22 cellular contexts compared by ENCODE assay signal in genomic region chr7:87057210-87057609, GRCh38. TPM values are rescaled to one million over a fixed set of nuclear protein-coding genes. Genes with fewer than 3 reads are reported as not detected.
DNase-seq lines count a peak whose midpoint lies in the region; ATAC-seq, FAIRE-seq and TF ChIP-seq lines count a peak whose summit lies in the region.
"Had no signal": no experiment of that assay in that cellular context is flagged by ENCODE, and none has a peak within 500 bp of the region (broad histone marks: within the 10 kb centered on the region; RNA-seq: fewer than 3 reads in every experiment).

No MANE protein-coding gene starts in this region.

- 71 to 93% methylated on average over 1 to 2 of the region's 2 CpGs for WGBS in mesodermal cell (ENCODE audit: insufficient coverage in 2 of 2), 2 experiments
- 86% methylated on average over 2 of the region's 2 CpGs for WGBS in mammary epithelial cell (ENCODE audit: low coverage, missing lambda C conversion rate)

- H3K79me2 ChIP-seq in endothelial cell of umbilical vein (ENCODE audit: control insufficient read depth, insufficient read depth, low read length) (peaks cover 6% of the 10 kb centered on the region), mammary epithelial cell (ENCODE audit: insufficient read depth, low read length) (no peaks in the 10 kb centered on the region)

- H4K20me1 ChIP-seq in endothelial cell of umbilical vein (replicated peaks; ENCODE audit: control insufficient read depth, extremely low read depth, insufficient read depth, low read length), result no peaks in the 10 kb centered on the region
- H4K20me1 ChIP-seq in mammary epithelial cell (ENCODE audit: insufficient read depth, low read length), result no peaks in the 10 kb centered on the region

- BruUV-seq in endothelial cell of umbilical vein (replicated peaks; lab: Mats Ljungman, UMichigan), result no TSS peak
- no TSS peak for BruUV-seq in mammary epithelial cell (replicated peaks; lab: Mats Ljungman, UMichigan)

- peaks cover 4% of the 10 kb centered on the region for H3K4me1 ChIP-seq in cardiac muscle cell (ENCODE audit: low read depth)
- peaks cover 43% of the 10 kb centered on the region for H3K4me1 ChIP-seq in endothelial cell of umbilical vein (ENCODE audit: control insufficient read depth, extremely low read depth, insufficient read depth, low read length)
- peaks cover 8% of the 10 kb centered on the region for H3K4me1 ChIP-seq in mesodermal cell (ENCODE audit: control insufficient read depth, insufficient read depth, low read length, poor library complexity, severe bottlenecking)
- H3K4me1 ChIP-seq in subcutaneous abdominal adipose tissue (ENCODE audit: control insufficient read depth in 5 of 5, insufficient read depth in 5 of 5, low read length in 5 of 5), result peaks cover 0 to 42% (median 35%) of the 10 kb centered on the region in 5 donors
- H3K4me1 ChIP-seq in mammary epithelial cell (ENCODE audit: insufficient read depth, low read length), result peaks cover 6% of the 10 kb centered on the region
- H3K4me1 ChIP-seq in ascending aorta, result peaks cover 0 to 9% of the 10 kb centered on the region in 2 donors

- no peaks in the 10 kb centered on the region for H3K9me1 ChIP-seq in endothelial cell of umbilical vein (replicated peaks; ENCODE audit: control insufficient read depth, extremely low read depth, insufficient read depth, low read length)

- intact Hi-C loops in Right ventricle myocardium superior (cut with DNase I), result loop anchor here (10.0 kb wide), 1 partner anchor 122 kb away; no protein-coding TSS in a partner anchor
- intact Hi-C loops in endothelial cell of umbilical vein (cut with micrococcal nuclease), result loop anchor here (5.0 kb wide), 1 partner anchor 180 kb away; no protein-coding TSS in a partner anchor
- intact Hi-C loops in mammary epithelial cell (cut with micrococcal nuclease), result loop anchor here (5.0 kb wide), 1 partner anchor 95 kb away; the partner anchor contains the start of gene DMTF1
- intact Hi-C loops in ascending aorta (cut with DNase I), result loop anchor here (5.0 to 10.0 kb wide), 2 partner anchors 165 to 288 kb away; partner anchors contain the start of gene CROT

- TF ChIP-seq POLR2A in endothelial cell of umbilical vein (IDR thresholded peaks at IDR 0.05; ENCODE audit: low read depth, low read length), result no peak

- peak overlapping the region; percentile 70 for H3K9ac ChIP-seq in endothelial cell of umbilical vein (replicated peaks; ENCODE audit: extremely low read depth, insufficient read depth, low read length)
- H3K9ac ChIP-seq in subcutaneous abdominal adipose tissue (ENCODE audit: low read length in 5 of 5), result peak overlapping the region in 3 of 5 donors; percentile 43 to 45 (median 44)
- no peak overlapping the region for H3K9ac ChIP-seq in mammary epithelial cell (ENCODE audit: insufficient read depth, low read length)

- TF ChIP-seq CTCF in cardiac muscle cell (IDR thresholded peaks at IDR 0.05; ENCODE audit: low read depth, low read length), result no peak
- TF ChIP-seq CTCF in endothelial cell of umbilical vein (IDR thresholded peaks at IDR 0.05; ENCODE audit: extremely low read depth in 1 of 2, insufficient read depth in 1 of 2, low read depth in 1 of 2, low read length in 2 of 2), result no peak
- TF ChIP-seq CTCF in mammary epithelial cell (conservative IDR thresholded peaks at IDR 0.05 in 1 of 2, IDR thresholded peaks at IDR 0.05 in 1 of 2; ENCODE audit: extremely low read depth in 1 of 2, insufficient read depth in 1 of 2, low read depth in 1 of 2, low read length in 2 of 2), result no peak
- TF ChIP-seq CTCF in ascending aorta (IDR thresholded peaks at IDR 0.05), result no peak

- no peak for FAIRE-seq in endothelial cell of umbilical vein (lab: Jason Lieb, UNC)

- H3K9me3 ChIP-seq in cardiac muscle cell (ENCODE audit: low read depth) (no peaks in the 10 kb centered on the region), endothelial cell of umbilical vein (replicated peaks; ENCODE audit: control insufficient read depth, insufficient read depth, low read length) (no peaks in the 10 kb centered on the region), mesodermal cell (ENCODE audit: control insufficient read depth, low read length) (no peaks in the 10 kb centered on the region), subcutaneous abdominal adipose tissue (ENCODE audit: control insufficient read depth in 5 of 5, low read length in 5 of 5) (no peaks in the 10 kb centered on the region), mammary epithelial cell (replicated peaks; ENCODE audit: insufficient read depth, low read length) (no peaks in the 10 kb centered on the region), ascending aorta (no peaks in the 10 kb centered on the region)

- peak overlapping the region; percentile 37 for H2AFZ ChIP-seq in endothelial cell of umbilical vein (ENCODE audit: low read depth, low read length)
- no peak overlapping the region for H2AFZ ChIP-seq in mammary epithelial cell (ENCODE audit: low read depth, low read length)

- in situ Hi-C loops in mammary epithelial cell (cut with MboI; ENCODE audit: low sequenced_read_pairs in 2 of 2), result no loop called here

- POLR2A ChIA-PET in endothelial cell of umbilical vein (lab: Charles Lee), result interaction anchor here (0.6 to 4.1 kb wide), 2 partner anchors 95 to 105 kb away, joined by 5 to 14 read pairs; partner anchors contain the start of gene DMTF1

- DNase-seq in cardiac muscle cell (ENCODE audit: low read depth in 1 of 2, low spot score in 1 of 2), result no peak
- no peak for DNase-seq in Right ventricle myocardium superior
- peak; percentile 54 for DNase-seq in endothelial cell of umbilical vein (ENCODE audit: low read depth, low spot score)
- no peak for DNase-seq in hippocampal formation (lab: John Stamatoyannopoulos, UW)
- DNase-seq in mammary epithelial cell, result no peak
- no peak for DNase-seq in ascending aorta (ENCODE audit: low spot score in 2 of 2)
- DNase-seq: AML-193, DMS79, H7, HFFc6, IMR-90, Karpas-422, NCI-H1417 treated with DMSO at 0.1 percent for 48 hours, NCI-H187 treated with DMSO at 0.1 percent for 48 hours, NCI-H2227 treated with DMSO at 0.1 percent for 48 hours, NCI-H510A treated with DMSO at 0.1 percent for 48 hours, NCI-H774 had no signal

- H3K36me3 ChIP-seq in cardiac muscle cell, result no peaks in the 10 kb centered on the region
- H3K36me3 ChIP-seq in endothelial cell of umbilical vein (ENCODE audit: control insufficient read depth in 2 of 2, extremely low read depth in 1 of 2, insufficient read depth in 2 of 2, low read length in 2 of 2), result no peaks in the 10 kb centered on the region
- peaks cover 6% of the 10 kb centered on the region for H3K36me3 ChIP-seq in mesodermal cell (ENCODE audit: control insufficient read depth, insufficient read depth, low read length)
- H3K36me3 ChIP-seq in subcutaneous abdominal adipose tissue (ENCODE audit: control insufficient read depth in 5 of 5, insufficient read depth in 5 of 5, low read length in 5 of 5), result no peaks in the 10 kb centered on the region
- no peaks in the 10 kb centered on the region for H3K36me3 ChIP-seq in mammary epithelial cell (ENCODE audit: insufficient read depth, low read length)
- H3K36me3 ChIP-seq in ascending aorta, result no peaks in the 10 kb centered on the region

- CTCF ChIA-PET in endothelial cell of umbilical vein (lab: Charles Lee) (interaction anchor here (1.0 to 4.4 kb wide), 3 partner anchors 66 to 129 kb away, joined by 3 to 43 read pairs (median 3); no protein-coding TSS in a partner anchor), mammary epithelial cell (lab: Charles Lee; ENCODE audit: low non-redundant PET) (no interaction called here)

- H3K27ac ChIP-seq in cardiac muscle cell (peak overlapping the region; percentile 71), endothelial cell of umbilical vein (ENCODE audit: insufficient read depth, low read depth, low read length) (peak overlapping the region; percentile 83), mesodermal cell (ENCODE audit: low read depth, low read length, severe bottlenecking) (peak overlapping the region; percentile 39), subcutaneous abdominal adipose tissue (ENCODE audit: low read depth, low read length) (peak overlapping the region; percentile 73), mammary epithelial cell (ENCODE audit: insufficient read depth, low read depth, low read length) (no peak overlapping the region), ascending aorta (no peak overlapping the region)
- H3K27ac ChIP-seq: 22Rv1, C4-2B, HL-60 had no signal

- dilution Hi-C loops in endothelial cell of umbilical vein (cut with MboI; ENCODE audit: extremely low pct_ligation_motif_present, low sequenced_read_pairs), result no loop called here
- dilution Hi-C loops in mammary epithelial cell (cut with HindIII; ENCODE audit: low sequenced_read_pairs), result no loop called here

- no peak overlapping the region for H3K4me3 ChIP-seq in cardiac muscle cell
- H3K4me3 ChIP-seq in endothelial cell of umbilical vein (replicated peaks in 1 of 3; ENCODE audit: insufficient read depth in 1 of 3, low read depth in 1 of 3, low read length in 3 of 3), result no peak overlapping the region
- no peak overlapping the region for H3K4me3 ChIP-seq in mesodermal cell (ENCODE audit: extremely low read depth, insufficient read depth, low read length, poor library complexity, severe bottlenecking)
- no peak overlapping the region for H3K4me3 ChIP-seq in subcutaneous abdominal adipose tissue (ENCODE audit: low read depth in 1 of 5, low read length in 5 of 5)
- H3K4me3 ChIP-seq in mammary epithelial cell (replicated peaks in 1 of 3; ENCODE audit: insufficient read depth in 1 of 3, low read depth in 2 of 3, low read length in 3 of 3), result no peak overlapping the region
- no peak overlapping the region for H3K4me3 ChIP-seq in ascending aorta

- ATAC-seq in Right ventricle myocardium superior (ENCODE audit: poor library complexity), result no peak

- H3K27me3 ChIP-seq in cardiac muscle cell (no peaks in the 10 kb centered on the region), endothelial cell of umbilical vein (ENCODE audit: control insufficient read depth in 2 of 2, insufficient read depth in 2 of 2, low read length in 2 of 2) (no peaks in the 10 kb centered on the region), subcutaneous abdominal adipose tissue (ENCODE audit: control insufficient read depth in 5 of 5, insufficient read depth in 4 of 5, low read length in 5 of 5) (no peaks in the 10 kb centered on the region), mammary epithelial cell (ENCODE audit: insufficient read depth, low read length) (no peaks in the 10 kb centered on the region), ascending aorta (no peaks in the 10 kb centered on the region)

- H3K4me2 ChIP-seq in endothelial cell of umbilical vein (ENCODE audit: insufficient read depth, low read length) (peak overlapping the region; percentile 63), mammary epithelial cell (ENCODE audit: insufficient read depth, low read depth, low read length) (no peak overlapping the region)

RNA-seq across cellular contexts. Expression of gene ELAPOR2, which starts 2.2 kb away (rescaled TPM):
- total RNA-seq in cardiac muscle cell, result 35.8 and 39.1 TPM in 2 replicates
- 50.6 and 70.7 TPM in 2 replicates for polyA plus RNA-seq in cardiac muscle cell
- 3.6 TPM for total RNA-seq in Right ventricle myocardium superior
- 43.8 and 63.5 TPM in 2 replicates for total RNA-seq in endothelial cell of umbilical vein
- polyA plus RNA-seq in endothelial cell of umbilical vein, result 35.6 and 38.2 TPM in 2 replicates
- 30.4 and 31.1 TPM in 2 replicates for polyA plus RNA-seq in endothelial cell of umbilical vein (2011; cell fraction: cytosol; rRNA removed)
- 64.1 and 68.5 TPM in 2 replicates for polyA plus RNA-seq in endothelial cell of umbilical vein (2011; cell fraction: nucleus; rRNA removed)
- 51.8 and 69.0 TPM in 2 replicates for polyA plus RNA-seq in endothelial cell of umbilical vein (2012)
- polyA minus RNA-seq in endothelial cell of umbilical vein, result 150 and 172 TPM in 2 replicates
- polyA minus RNA-seq in endothelial cell of umbilical vein (2011; cell fraction: cytosol; rRNA and poly(A)+ RNA removed), result 11.7 TPM
- polyA minus RNA-seq in endothelial cell of umbilical vein (2011; cell fraction: nucleus; rRNA and poly(A)+ RNA removed), result 118 and 135 TPM in 2 replicates
- 50.7 TPM for polyA plus RNA-seq in mesodermal cell (2013, experiment 1 of 2)
- polyA plus RNA-seq in mesodermal cell (2013, experiment 2 of 2), result 48.2 TPM
- 10 to 100 TPM in 1 of 2 donors, 1 to 10 TPM in 1; 3.5 to 24.3 TPM for total RNA-seq in mammary epithelial cell
- polyA plus RNA-seq in mammary epithelial cell, result 0.07 TPM
- not detected for polyA minus RNA-seq in mammary epithelial cell
- total RNA-seq in ascending aorta, result 1.1 TPM

Comparison
In these comparisons a context has a peak if more than half of its experiments do, and no peak if none do; other contexts are left out.
1. H3K27ac ChIP-seq: peak in cardiac muscle cell (single experiment), endothelial cell of umbilical vein (single experiment), mesodermal cell (single experiment) and subcutaneous abdominal adipose tissue (single experiment); none in mammary epithelial cell (single experiment) and ascending aorta (0 of 2).